In the genomic region with DNA sequence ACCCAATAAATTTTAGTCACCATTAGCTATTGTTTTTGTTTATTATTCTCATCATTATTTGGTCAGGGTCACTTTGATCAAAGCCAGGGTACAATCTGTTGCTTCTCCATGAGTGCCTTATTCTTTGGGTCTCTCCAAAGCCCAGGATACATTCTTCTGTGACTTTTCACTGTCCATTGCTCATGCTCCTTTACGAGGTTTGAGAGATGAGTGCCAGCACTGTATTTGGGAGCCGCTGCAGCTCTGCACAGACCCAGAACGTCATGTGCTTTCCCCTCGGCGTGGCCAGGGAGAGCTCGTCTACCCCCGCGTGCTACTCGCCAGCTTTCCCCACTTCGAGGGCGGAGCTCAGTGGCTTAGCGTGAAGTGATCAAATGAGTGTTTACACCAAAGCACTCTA, we compare ENCODE assay signal across 8 cellular contexts.
A peak's percentile ranks its signal among the peaks of the same experiment; 100 is the strongest.
DNase-seq lines count a peak whose midpoint lies in the region; ATAC-seq, FAIRE-seq and TF ChIP-seq lines count a peak whose summit lies in the region.

No MANE protein-coding gene starts in this region.

- peaks cover 17% of the 10 kb centered on the region for H3K27me3 Mint-ChIP-seq in progenitor cell of endocrine pancreas
- no peaks in the 10 kb centered on the region for H3K27me3 Mint-ChIP-seq in glutamatergic neuron (ENCODE audit: unreplicated experiment)

- FAIRE-seq in pancreas (lab: Jason Lieb, UNC) = peak; percentile 61

- intact Hi-C loops in Right ventricle myocardium superior (cut with DNase I) (loop anchor here (2.0 kb wide), 1 partner anchor 25 kb away; no protein-coding TSS in a partner anchor), pancreas (cut with DNase I) (no loop called here)

- no peaks in the 10 kb centered on the region for H3K79me2 ChIP-seq in ACC112 (ENCODE audit: control insufficient read depth, insufficient read depth, low read length, unreplicated experiment)

- H3K27ac ChIP-seq in ACC112 (ENCODE audit: low read depth, low read length) (peak overlapping the region; percentile 95), pancreas (no peak overlapping the region)

- H3K4me1 ChIP-seq in ACC112 (ENCODE audit: control insufficient read depth, insufficient read depth, low read length, unreplicated experiment) (peaks cover 38% of the 10 kb centered on the region), pancreas (peaks cover 4 to 15% (median 12%) of the 10 kb centered on the region in 3 donors)

- H3K36me3 ChIP-seq in ACC112 (ENCODE audit: insufficient read depth, low read length) = no peaks in the 10 kb centered on the region
- no peaks in the 10 kb centered on the region for H3K36me3 ChIP-seq in pancreas

- H3K9me3 Mint-ChIP-seq in progenitor cell of endocrine pancreas (ENCODE audit: low read depth) (peaks cover 3% of the 10 kb centered on the region), glutamatergic neuron (ENCODE audit: unreplicated experiment) (no peaks in the 10 kb centered on the region)

- no peak overlapping the region for H3K4me3 Mint-ChIP-seq in progenitor cell of endocrine pancreas (ENCODE audit: low read depth)
- no peak overlapping the region for H3K4me3 Mint-ChIP-seq in glutamatergic neuron (ENCODE audit: unreplicated experiment)

- H3K9me3 ChIP-seq in pancreas = no peaks in the 10 kb centered on the region

- peak overlapping the region; percentile 10; the same call in 1 of the 2 replicates for H3K4me3 ChIP-seq in ACC112 (ENCODE audit: low read depth, low read length)
- no peak overlapping the region for H3K4me3 ChIP-seq in pancreas

- DNase-seq in RPMI7951 (ENCODE audit: low read depth) (peak; percentile 78), Right ventricle myocardium superior (peak; percentile 91), pancreas (peak in 3 of 6 donors; percentile 11 to 30 (median 25)), progenitor cell of endocrine pancreas (ENCODE audit: low spot score, unreplicated experiment) (no peak), AML-193 (lab: John Stamatoyannopoulos, UW) (no peak), HK-2 (ENCODE audit: unreplicated experiment) (no peak), glutamatergic neuron (no peak)

- peak; percentile 92 for ATAC-seq in Right ventricle myocardium superior (ENCODE audit: poor library complexity)
- ATAC-seq in pancreas = peak; percentile 21 to 59 (median 51)

- H3K27ac Mint-ChIP-seq in progenitor cell of endocrine pancreas = no peak overlapping the region
- no peak overlapping the region for H3K27ac Mint-ChIP-seq in glutamatergic neuron (ENCODE audit: unreplicated experiment)

- H3K36me3 Mint-ChIP-seq in progenitor cell of endocrine pancreas (ENCODE audit: insufficient read depth) (no peaks in the 10 kb centered on the region), glutamatergic neuron (ENCODE audit: unreplicated experiment) (no peaks in the 10 kb centered on the region)

- H3K27me3 ChIP-seq in ACC112 (ENCODE audit: insufficient read depth, low read length) (no peaks in the 10 kb centered on the region), pancreas (peaks cover 0 to 18% (median 1%) of the 10 kb centered on the region in 4 donors)

- WGBS in pancreas, 2 donors = 75 to 79% methylated on average over 12 of the region's 12 CpGs

- H3K4me1 Mint-ChIP-seq in progenitor cell of endocrine pancreas (ENCODE audit: low read depth) (peaks cover 16% of the 10 kb centered on the region), glutamatergic neuron (ENCODE audit: low read depth, unreplicated experiment) (no peaks in the 10 kb centered on the region)

- no peak for TF ChIP-seq CTCF in pancreas (IDR thresholded peaks at IDR 0.05)
- no peak for TF ChIP-seq CTCF in progenitor cell of endocrine pancreas (IDR thresholded peaks at IDR 0.05; ENCODE audit: unreplicated experiment)
- TF ChIP-seq CTCF in glutamatergic neuron (IDR thresholded peaks at IDR 0.05; ENCODE audit: partially characterized antibody, unreplicated experiment) = no peak

- H2AFZ ChIP-seq in ACC112 (ENCODE audit: low read length, unreplicated experiment) = peak overlapping the region; percentile 19

Comparison
In these comparisons a context has a peak if more than half of its experiments do, and no peak if none do; other contexts are left out.
1. DNase-seq: peak in RPMI7951 (single experiment) and Right ventricle myocardium superior (single experiment); none in progenitor cell of endocrine pancreas (single experiment), AML-193 (0 of 2), HK-2 (single experiment) and glutamatergic neuron (single experiment).